Comparison of ENCODE assay signal across 21 cellular contexts in the genomic region with DNA sequence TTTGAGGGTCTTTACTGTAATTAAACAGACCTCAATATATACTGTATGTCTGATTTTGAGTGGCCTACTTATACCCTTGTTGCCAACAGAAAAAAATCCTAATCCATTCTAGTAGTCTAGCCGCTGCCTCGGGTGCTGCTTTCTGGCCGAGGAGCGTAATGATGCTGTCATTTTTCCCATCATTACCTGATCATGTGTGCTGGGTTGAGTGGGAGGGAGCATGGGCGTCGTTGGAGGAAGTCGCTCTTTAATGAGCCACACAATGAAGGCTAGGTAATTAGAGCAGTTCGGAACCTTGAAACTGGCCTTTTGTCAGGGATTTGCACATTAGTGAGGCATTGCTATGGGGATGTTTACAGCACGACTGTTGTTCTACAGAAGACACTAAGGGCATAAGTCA.
"Had no signal": no experiment of that assay in that cellular context is flagged by ENCODE, and none has a peak within 500 bp of the region (broad histone marks: within the 10 kb centered on the region; RNA-seq: fewer than 3 reads in every experiment).

No MANE protein-coding gene starts in this region.

- H3K4me1 ChIP-seq: esophagus muscularis mucosa, foreskin keratinocyte, left ventricle myocardium inferior, uterus had no signal

- DNase-seq: activated CD4-positive, alpha-beta memory T cell treated with anti-CD3 and anti-CD28 coated beads, Interleukin-2, amount 10 ng/mL, durations not matched to agents 7 days and 5 days; activated CD4-positive, alpha-beta T cell treated with anti-CD3 and anti-CD28 coated beads, Interleukin-2, amount 10 ng/mL, durations not matched to agents 24 days and 14 days; activated CD4-positive, CD25-positive, alpha-beta regulatory T cell treated with anti-CD3 and anti-CD28 coated beads, Interleukin-2, amount 50 U/mL, for 72 hours; activated CD8-positive, alpha-beta memory T cell treated with anti-CD3 and anti-CD28 coated beads, Interleukin-2, amount 50 U/mL, for 48 hours; activated gamma-delta T cell treated with Interleukin-2 at 50 U/mL for 16 hours; activated T-cell treated with anti-CD3 and anti-CD28 coated beads, Interleukin-2, amount 50 U/mL, for 4 hours; dermis blood vessel endothelial cell; effector CD4-positive, alpha-beta T cell; foreskin keratinocyte; left ventricle myocardium inferior; mesendoderm; natural killer cell; small intestine; stimulated activated CD4-positive, alpha-beta T cell treated with anti-CD3 and anti-CD28 coated beads, Interleukin-4, amount 100 ng/mL, for 24 hours; T-helper 17 cell; T1000; uterus; WERI-Rb-1 had no signal

- H3K4me3 ChIP-seq: esophagus muscularis mucosa, left ventricle myocardium inferior, lung, uterus had no signal

- H3K9me3 ChIP-seq: esophagus muscularis mucosa, left ventricle myocardium inferior, neutrophil, uterus had no signal

- H3K36me3 ChIP-seq: uterus, WERI-Rb-1 had no signal

- H3K27me3 ChIP-seq: esophagus muscularis mucosa, foreskin keratinocyte, neutrophil, uterus had no signal
